26 cellular contexts compared by ENCODE assay signal in the genomic region with DNA sequence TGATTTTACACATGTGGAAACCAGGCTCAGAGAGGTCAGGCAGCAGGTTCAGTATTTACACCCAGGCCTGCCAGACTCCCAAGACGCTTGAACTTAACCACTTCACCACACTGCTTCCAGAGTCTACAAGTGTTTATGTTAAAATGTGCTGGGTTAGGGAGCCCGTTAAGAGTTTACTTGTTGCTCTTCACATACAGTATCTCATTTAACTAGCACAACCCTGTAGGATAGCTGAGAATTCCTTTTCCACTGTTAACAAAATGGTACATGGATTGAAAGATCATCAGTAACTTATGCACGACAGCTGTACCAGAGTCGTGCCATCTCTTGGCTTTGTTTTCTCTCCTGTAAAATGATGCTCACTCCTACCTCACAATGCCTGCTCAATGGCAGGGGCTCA.
"Had no signal": no experiment of that assay in that cellular context is flagged by ENCODE, and none has a peak within 500 bp of the region (broad histone marks: within the 10 kb centered on the region; RNA-seq: fewer than 3 reads in every experiment).

No MANE protein-coding gene starts in this region.

- ATAC-seq: activated CD4-positive, CD25-positive, alpha-beta regulatory T cell treated with anti-CD3 and anti-CD28 coated beads, Interleukin-2, amount 50 U/mL, for 24 hours; left colon; right cardiac atrium; stimulated activated memory B cell treated with anti-CD40 and anti-IgM and Interleukin-4, amounts not matched to agents 10 μg/mL and 1 μg/mL and 100 μg/mL, for 72 hours; stimulated activated naive CD8-positive, alpha-beta T cell treated with anti-CD3 and anti-CD28 coated beads, Interleukin-15, amount 100 ng/mL, for 72 hours had no signal

- DNase-seq: activated CD4-positive, alpha-beta T cell treated with anti-CD3 and anti-CD28 coated beads for 48 hours; activated CD4-positive, alpha-beta T cell treated with anti-CD3 and anti-CD28 coated beads, Interleukin-2, amount 50 U/mL, for 48 hours; activated CD8-positive, alpha-beta memory T cell treated with anti-CD3 and anti-CD28 coated beads for 24 hours; activated effector memory CD4-positive, alpha-beta T cell treated with Interleukin-2 at 50 U/mL for 16 hours; activated naive CD4-positive, alpha-beta T cell treated with Interleukin-2 at 50 U/mL for 16 hours; aorta; head of caudate nucleus; hippocampal formation; kidney; left colon; posterior cingulate gyrus; right cardiac atrium; stimulated activated CD4-positive, alpha-beta T cell treated with anti-CD3 and anti-CD28 coated beads, Interleukin-4, amount 100 ng/mL, for 24 hours; stimulated activated naive CD8-positive, alpha-beta T cell treated with anti-CD3 and anti-CD28 coated beads, Interleukin-15, amount 100 ng/mL, for 72 hours; T-helper 9 cell; WERI-Rb-1 had no signal

- H3K36me3 Mint-ChIP-seq: activated naive CD8-positive, alpha-beta T cell; brain; stimulated activated memory B cell treated with anti-CD40 and anti-IgM and Interleukin-4, amounts not matched to agents 10 μg/mL and 1 μg/mL and 100 μg/mL, for 72 hours had no signal

- H3K4me3 Mint-ChIP-seq: stimulated activated memory B cell treated with anti-CD40 and anti-IgM and Interleukin-4, amounts not matched to agents 10 μg/mL and 1 μg/mL and 100 μg/mL, for 72 hours; stimulated activated naive CD8-positive, alpha-beta T cell treated with anti-CD3 and anti-CD28 coated beads, Interleukin-15, amount 100 ng/mL, for 72 hours; T-helper 1 cell treated with Interleukin-12 subunit alpha and Interleukin-12 subunit beta and Interleukin-4 antibody, amounts not matched to agents 30 μg/mL and 1 μg/mL, for 36 hours had no signal

- H3K27ac ChIP-seq: suprapubic skin, WERI-Rb-1 had no signal

- H3K27ac Mint-ChIP-seq: activated naive CD8-positive, alpha-beta T cell; brain; nephron; stimulated activated memory B cell treated with anti-CD40 and anti-IgM and Interleukin-4, amounts not matched to agents 10 μg/mL and 1 μg/mL and 100 μg/mL, for 72 hours; stimulated activated naive CD8-positive, alpha-beta T cell treated with anti-CD3 and anti-CD28 coated beads, Interleukin-15, amount 100 ng/mL, for 72 hours; T-helper 1 cell treated with Interleukin-12 subunit alpha and Interleukin-12 subunit beta and Interleukin-4 antibody, amounts not matched to agents 30 μg/mL and 1 μg/mL, for 36 hours had no signal

- H3K36me3 ChIP-seq: adrenal gland, suprapubic skin, tibial nerve, WERI-Rb-1 had no signal

- H3K27me3 ChIP-seq: adrenal gland, suprapubic skin, tibial nerve had no signal

- H3K9me3 Mint-ChIP-seq: nephron; stimulated activated memory B cell treated with anti-CD40 and anti-IgM and Interleukin-4, amounts not matched to agents 10 μg/mL and 1 μg/mL and 100 μg/mL, for 72 hours; stimulated activated naive CD8-positive, alpha-beta T cell treated with anti-CD3 and anti-CD28 coated beads, Interleukin-15, amount 100 ng/mL, for 72 hours; T-helper 1 cell treated with Interleukin-12 subunit alpha and Interleukin-12 subunit beta and Interleukin-4 antibody, amounts not matched to agents 30 μg/mL and 1 μg/mL, for 36 hours had no signal

- H3K27me3 Mint-ChIP-seq: stimulated activated memory B cell treated with anti-CD40 and anti-IgM and Interleukin-4, amounts not matched to agents 10 μg/mL and 1 μg/mL and 100 μg/mL, for 72 hours had no signal

- H3K9me3 ChIP-seq: adrenal gland, suprapubic skin, tibial nerve had no signal

- H3K4me3 ChIP-seq: adrenal gland, lung, suprapubic skin, tibial nerve had no signal
